8 cellular contexts compared by ENCODE assay signal in genomic region chr2:175004980-175005832, GRCh38. TPM values are rescaled to one million over a fixed set of nuclear protein-coding genes. Genes with fewer than 3 reads are reported as not detected.
DNase-seq lines count a peak whose midpoint lies in the region; ATAC-seq and TF ChIP-seq lines count a peak whose summit lies in the region.

TSS of gene CHN1 (minus strand) at chr2:175005381. CDS start at chr2:175004912, 469 bp downstream.

- no peak within 1 kb of the TSS; the same call in 1 of the 2 replicates for H3K27ac ChIP-seq in IMR-90 (ENCODE audit: insufficient read depth, low read length)
- no peak within 1 kb of the TSS for H3K27ac ChIP-seq in SJSA1
- peak within 1 kb of the TSS; percentile 89 for H3K27ac ChIP-seq in parathyroid adenoma
- H3K27ac ChIP-seq in tibial artery: peak within 1 kb of the TSS; percentile 90 to 91

- H3K23ac ChIP-seq in IMR-90 (ENCODE audit: low read depth, low read length): no peak within 1 kb of the TSS; the same call in 1 of the 2 replicates

- H3K9ac ChIP-seq in IMR-90 (ENCODE audit: low read depth, low read length): 0 out of 2 replicates have a peak within 1 kb of the TSS, but pooled peaks have one; percentile 15
- no peak within 1 kb of the TSS for H3K9ac ChIP-seq in parathyroid adenoma

- no TSS peak for BruUV-seq in IMR-90 (replicated peaks; lab: Mats Ljungman, UMichigan)

- in situ Hi-C loops in IMR-90 (cut with MboI; ENCODE audit: low sequenced_read_pairs): no loop called here

- peak; percentile 83 for ATAC-seq in GM21381 (IDR thresholded peaks at IDR 0.05; ENCODE audit: unreplicated experiment)
- peak; percentile 95 for ATAC-seq in IMR-90 (ENCODE audit: low read depth)
- peak; percentile 89 to 92 for ATAC-seq in activated naive CD4-positive, alpha-beta T cell treated with anti-CD3 and anti-CD28 coated beads, Interleukin-2, amount 50 U/mL, for 72 hours
- ATAC-seq in Right ventricle myocardium superior (ENCODE audit: poor library complexity): peak; percentile 86

- no peak within 1 kb of the TSS for H3K4ac ChIP-seq in IMR-90 (ENCODE audit: low read depth, low read length)

- H3K36me3 ChIP-seq in IMR-90 (ENCODE audit: control insufficient read depth, insufficient read depth, low read length) (no peaks in the 10 kb centered on the region; the same call in 1 of the 2 replicates), SJSA1 (no peaks in the 10 kb centered on the region), parathyroid adenoma (ENCODE audit: control insufficient read depth, insufficient read depth, low read length) (no peaks in the 10 kb centered on the region), tibial artery (no peaks in the 10 kb centered on the region)

- WGBS in IMR-90 (ENCODE audit: extremely low coverage in 2 of 2, insufficient read length in 1 of 2), 2 experiments: 1% methylated on average over 25 of the region's 92 CpGs; no CpG with 5 or more reads in 1 of the 2 experiments

- CTCF ChIA-PET in IMR-90 (lab: Yijun Ruan, JAX): interaction anchor here (0.6 to 0.8 kb wide), 2 partner anchors 11 to 161 kb away, joined by 3 to 4 read pairs; no protein-coding TSS in a partner anchor

- dilution Hi-C loops in IMR-90 (cut with HindIII; ENCODE audit: low sequenced_read_pairs, unreplicated experiment): no loop called here

- DNase-seq in COLO668 (lab: John Stamatoyannopoulos, UW; ENCODE audit: unreplicated experiment) (peak; percentile 92), IMR-90 (peak; percentile 69), SJSA1 (ENCODE audit: low read depth in 1 of 2, low spot score in 2 of 2) (peak; percentile 71 to 78), Right ventricle myocardium superior (peak; percentile 90), tibial artery (peak; percentile 62 to 87)
- DNase-seq in activated naive CD4-positive, alpha-beta T cell treated with anti-CD3 and anti-CD28 coated beads, Interleukin-2, amount 50 U/mL, for 72 hours (ENCODE audit: low spot score in 2 of 2): peak; percentile 64

- no peak within 1 kb of the TSS for H3K18ac ChIP-seq in IMR-90 (ENCODE audit: low read depth, low read length)

- no peak within 1 kb of the TSS for H4K5ac ChIP-seq in IMR-90 (ENCODE audit: low read depth, low read length)

- H2BK20ac ChIP-seq in IMR-90 (ENCODE audit: low read depth, low read length): no peak within 1 kb of the TSS

- H2AK5ac ChIP-seq in IMR-90 (ENCODE audit: low read depth, low read length): no peak within 1 kb of the TSS

- H2AFZ ChIP-seq in IMR-90 (replicated peaks; ENCODE audit: low read length, poor library complexity) (peak within 1 kb of the TSS; percentile 96), parathyroid adenoma (peak within 1 kb of the TSS; percentile 94)

- no peaks in the 10 kb centered on the region for H3K9me3 Mint-ChIP-seq in activated naive CD4-positive, alpha-beta T cell treated with anti-CD3 and anti-CD28 coated beads, Interleukin-2, amount 50 U/mL, for 72 hours

- TF ChIP-seq RAD21 in IMR-90 (IDR thresholded peaks at IDR 0.05; ENCODE audit: low read length): 0 out of 2 replicates have a peak, but pooled peaks have one; percentile 8

- H3K56ac ChIP-seq in IMR-90 (ENCODE audit: extremely low read depth, insufficient read depth, low read length): no peak within 1 kb of the TSS

- POLR2A ChIA-PET in IMR-90 (lab: Charles Lee; ENCODE audit: unreplicated experiment): no interaction called here

- no peak within 1 kb of the TSS for H2BK5ac ChIP-seq in IMR-90 (ENCODE audit: low read depth, low read length, poor library complexity, severe bottlenecking)

- H3K79me1 ChIP-seq in IMR-90 (ENCODE audit: low read depth in 1 of 2, low read length in 2 of 2): no peaks in the 10 kb centered on the region

- peaks cover 10% of the 10 kb centered on the region for H3K79me2 ChIP-seq in parathyroid adenoma

- 0 out of 4 replicates have a peak within 1 kb of the TSS, but pooled peaks of 1 of the 2 experiments have one; percentile 5 for H4K8ac ChIP-seq in IMR-90 (ENCODE audit: low read depth in 2 of 2, low read length in 2 of 2)

- peak within 1 kb of the TSS; percentile 29 for H2AK9ac ChIP-seq in IMR-90 (replicated peaks; ENCODE audit: low read depth, low read length, poor library complexity)

- H3K4me2 ChIP-seq in IMR-90 (ENCODE audit: low read depth, low read length) (peak within 1 kb of the TSS; percentile 91), parathyroid adenoma (ENCODE audit: low read length) (peak within 1 kb of the TSS; percentile 66)

- H3K27me3 ChIP-seq in IMR-90 (ENCODE audit: control insufficient read depth, insufficient read depth, low read length): peaks cover 23% of the 10 kb centered on the region
- H3K27me3 ChIP-seq in SJSA1 (replicated peaks): peaks cover 57% of the 10 kb centered on the region
- no peaks in the 10 kb centered on the region for H3K27me3 ChIP-seq in parathyroid adenoma (ENCODE audit: control insufficient read depth, insufficient read depth, low read length)
- H3K27me3 ChIP-seq in tibial artery: no peaks in the 10 kb centered on the region

- no peaks in the 10 kb centered on the region for H4K20me1 ChIP-seq in IMR-90 (ENCODE audit: insufficient read depth, low read length)

- intact Hi-C loops in IMR-90 (cut with micrococcal nuclease): loop anchor here (5.0 kb wide), 2 partner anchors 72 to 303 kb away; no protein-coding TSS in a partner anchor
- intact Hi-C loops in Right ventricle myocardium superior (cut with DNase I): no loop called here
- intact Hi-C loops in tibial artery (cut with DNase I; ENCODE audit: low total_unique reads): no loop called here

- no peaks in the 10 kb centered on the region for H3K9me3 ChIP-seq in IMR-90 (ENCODE audit: control insufficient read depth, insufficient read depth, low read length)
- 0 out of 2 replicates have a peak, but pooled peaks cover 3% of the 10 kb centered on the region for H3K9me3 ChIP-seq in SJSA1 (replicated peaks)
- no peaks in the 10 kb centered on the region for H3K9me3 ChIP-seq in parathyroid adenoma (ENCODE audit: control insufficient read depth, low read length)
- H3K9me3 ChIP-seq in tibial artery: no peaks in the 10 kb centered on the region

- no peak within 1 kb of the TSS for H3K14ac ChIP-seq in IMR-90 (replicated peaks; ENCODE audit: low read depth, low read length)

- no peak for TF ChIP-seq POLR2A in IMR-90 (IDR thresholded peaks at IDR 0.05; ENCODE audit: low read depth, low read length)

- H3K9me1 ChIP-seq in IMR-90 (ENCODE audit: insufficient read depth, low read length): no peaks in the 10 kb centered on the region

- TF ChIP-seq CTCF in IMR-90 (conservative IDR thresholded peaks at IDR 0.05; ENCODE audit: low read depth, low read length): 0 out of 2 replicates have a peak, but pooled peaks have one; percentile 4
- peak; percentile 47 for TF ChIP-seq CTCF in parathyroid adenoma (IDR thresholded peaks at IDR 0.05)
- TF ChIP-seq CTCF in tibial artery (IDR thresholded peaks at IDR 0.05): peak in 1 of 2 experiments; percentile 9

- H2BK120ac ChIP-seq in IMR-90 (ENCODE audit: low read depth, low read length): no peak within 1 kb of the TSS

- H3K36me3 Mint-ChIP-seq in activated naive CD4-positive, alpha-beta T cell treated with anti-CD3 and anti-CD28 coated beads, Interleukin-2, amount 50 U/mL, for 72 hours: no peaks in the 10 kb centered on the region

- H3K27ac Mint-ChIP-seq in activated naive CD4-positive, alpha-beta T cell treated with anti-CD3 and anti-CD28 coated beads, Interleukin-2, amount 50 U/mL, for 72 hours: no peak within 1 kb of the TSS

- peak within 1 kb of the TSS; percentile 66 for H3K4me3 ChIP-seq in IMR-90 (ENCODE audit: insufficient read depth, low read depth, low read length)
- peak within 1 kb of the TSS; percentile 58 for H3K4me3 ChIP-seq in SJSA1
- peak within 1 kb of the TSS; percentile 67 for H3K4me3 ChIP-seq in parathyroid adenoma (ENCODE audit: low read depth, low read length)
- H3K4me3 ChIP-seq in tibial artery: peak within 1 kb of the TSS; percentile 80 to 93

- H4K91ac ChIP-seq in IMR-90 (ENCODE audit: insufficient read depth, low read depth, low read length): no peak within 1 kb of the TSS

- H2BK15ac ChIP-seq in IMR-90 (ENCODE audit: low read depth, low read length): no peak within 1 kb of the TSS

- no peaks in the 10 kb centered on the region for H3K4me1 ChIP-seq in IMR-90 (ENCODE audit: control insufficient read depth, insufficient read depth, low read length)
- peaks cover 22% of the 10 kb centered on the region for H3K4me1 ChIP-seq in SJSA1 (replicated peaks)
- peaks cover 6% of the 10 kb centered on the region for H3K4me1 ChIP-seq in parathyroid adenoma
- H3K4me1 ChIP-seq in tibial artery: peaks cover 0 to 57% (median 6%) of the 10 kb centered on the region in 4 donors

TF ChIP-seq in IMR-90, 13 proteins besides CTCF, POLR2A, EP300 and RAD21:
- TF ChIP-seq RCOR1 (IDR thresholded peaks at IDR 0.05; ENCODE audit: insufficient replicate concordance, low read length) (no peak), FOS (IDR thresholded peaks at IDR 0.05; ENCODE audit: low read depth, low read length) (no peak), MXI1 (IDR thresholded peaks at IDR 0.05; ENCODE audit: borderline replicate concordance, low read depth, low read length) (peak; percentile 76; the same call in 1 of the 2 replicates), MAZ (IDR thresholded peaks at IDR 0.05; ENCODE audit: borderline replicate concordance, low read depth, low read length) (peak; percentile 48; the same call in 1 of the 2 replicates)
TF ChIP-seq in IMR-90: peak in this region for 2.

RNA-seq across cellular contexts. Expression of gene CHN1, which starts in this region (rescaled TPM):
- total RNA-seq in IMR-90 (2012; rRNA removed) (54.4 and 58.4 TPM in 2 replicates), Right ventricle myocardium superior (9.2 TPM)
- polyA plus RNA-seq in IMR-90 (2012; rRNA removed): 65.3 and 66.9 TPM in 2 replicates
- polyA plus RNA-seq in IMR-90 (2012; cell fraction: cytosol; rRNA removed): 19.4 and 37.8 TPM in 2 replicates
- polyA plus RNA-seq in IMR-90 (2012; cell fraction: nucleus; rRNA removed; ENCODE audit: low replicate concordance): 4.6 and 47.5 TPM in 2 replicates
- total RNA-seq in SJSA1 (2014; rRNA removed; shearing (Covaris generic)): 35.8 and 62.0 TPM in 2 replicates
- total RNA-seq in activated naive CD4-positive, alpha-beta T cell treated with anti-CD3 and anti-CD28 coated beads, Interleukin-2, amount 50 U/mL, for 72 hours: 1 to 10 TPM; 2.9 to 3.3 TPM

Comparison
In these comparisons a context has a peak if more than half of its experiments do, and no peak if none do; other contexts are left out.
1. H3K27ac ChIP-seq: peak in parathyroid adenoma (single experiment) and tibial artery (2 of 2); none in IMR-90 (single experiment) and SJSA1 (single experiment).
2. Peak in every context shown above with its lines, with median percentiles within 50 percentile points of each other: DNase-seq, ATAC-seq and H3K4me3 ChIP-seq.